ENCODE assay signal across 1 cellular context in genomic region chr2:152400607-152401214, GRCh38.
TF ChIP-seq lines count a peak whose summit lies in the region.

No MANE protein-coding gene starts in this region.

TF ChIP-seq in GM12878, 131 proteins besides CTCF, POLR2A, EP300 and RAD21 (continued from another document):
- TF ChIP-seq NFXL1 (IDR thresholded peaks at IDR 0.05; ENCODE audit: borderline replicate concordance) = no peak
